ENCODE assay signal across 8 cellular contexts in genomic region chr7:155808551-155809331, GRCh38. TPM values are rescaled to one million over a fixed set of nuclear protein-coding genes. Genes with fewer than 3 reads are reported as not detected.
DNase-seq lines count a peak whose midpoint lies in the region; ATAC-seq, FAIRE-seq and TF ChIP-seq lines count a peak whose summit lies in the region.

No MANE protein-coding gene starts in this region.

- TF ChIP-seq CTCF in Calu3 (IDR thresholded peaks at IDR 0.05; ENCODE audit: unreplicated experiment) = no peak
- no peak for TF ChIP-seq CTCF in H1 (IDR thresholded peaks at IDR 0.05; ENCODE audit: control extremely low read depth in 1 of 3, insufficient read depth in 1 of 3, low read depth in 1 of 3, low read length in 3 of 3)
- no peak for TF ChIP-seq CTCF in neural progenitor cell (IDR thresholded peaks at IDR 0.05)

- H3K79me2 ChIP-seq in H1 (ENCODE audit: control insufficient read depth in 1 of 2, insufficient read depth in 2 of 2, low read length in 2 of 2) (no peaks in the 10 kb centered on the region), neural progenitor cell (ENCODE audit: low read depth) (no peaks in the 10 kb centered on the region)

- no peak for ATAC-seq in HG02973 (IDR thresholded peaks at IDR 0.05; ENCODE audit: unreplicated experiment)

- H3K23me2 ChIP-seq in H1 (ENCODE audit: low read depth, low read length) = peaks cover 10% of the 10 kb centered on the region; the same call in 1 of the 2 replicates

- TF ChIP-seq EP300 in H1 (IDR thresholded peaks at IDR 0.05; ENCODE audit: borderline replicate concordance in 1 of 2, low read depth in 2 of 2, low read length in 2 of 2) = no peak

- H2BK12ac ChIP-seq in H1 (ENCODE audit: low read depth, low read length) = no peak overlapping the region

- BruUV-seq in Calu3 (replicated peaks; lab: Mats Ljungman, UMichigan) = no TSS peak

- H3K4ac ChIP-seq in H1 (replicated peaks; ENCODE audit: insufficient read length, low read depth, low read length) = no peak overlapping the region

- no peak overlapping the region for H4K8ac ChIP-seq in H1 (ENCODE audit: extremely low read depth, insufficient read depth, low read length)

- H3K56ac ChIP-seq in H1 (replicated peaks; ENCODE audit: insufficient read length, low read depth, low read length) = no peak overlapping the region

- peak; percentile 46 for DNase-seq in Calu3
- DNase-seq in HEK293T (ENCODE audit: extremely low spot score) = peak; percentile 64
- peak in 1 of 2 experiments; percentile 54 for DNase-seq in H1 (ENCODE audit: low read depth in 1 of 2, low spot score in 2 of 2)
- DNase-seq in neural progenitor cell (ENCODE audit: low spot score) = peak; percentile 73
- no peak for DNase-seq in NCI-H774 (lab: John Stamatoyannopoulos, UW)
- DNase-seq in NCI-H187 (lab: John Stamatoyannopoulos, UW) = no peak
- DNase-seq in NCI-H345 (lab: John Stamatoyannopoulos, UW) = no peak

- H3K14ac ChIP-seq in H1 (ENCODE audit: insufficient read length) = no peak overlapping the region

- no peak overlapping the region for H3K23ac ChIP-seq in H1 (ENCODE audit: insufficient read length)

- H3K9me3 Mint-ChIP-seq in Calu3 (ENCODE audit: low read depth, unreplicated experiment) (no peaks in the 10 kb centered on the region), neural progenitor cell (no peaks in the 10 kb centered on the region)

- peaks cover 8 to 65% (median 45%) of the 10 kb centered on the region in 4 experiments for H3K4me1 ChIP-seq in H1 (replicated peaks in 1 of 4; ENCODE audit: control insufficient read depth in 3 of 4, insufficient read depth in 4 of 4, low read length in 3 of 4)
- H3K4me1 ChIP-seq in neural progenitor cell = peaks cover 52% of the 10 kb centered on the region

- CTCF ChIA-PET in Calu3 (lab: Charles Lee) (interaction anchor here (0.9 kb wide), 1 partner anchor 22 kb away, joined by 4 read pairs; no protein-coding TSS in a partner anchor), HEK293T (lab: Yijun Ruan, JAX) (interaction anchor here (0.7 kb wide), 1 partner anchor 288 kb away, joined by 4 read pairs; no protein-coding TSS in a partner anchor), H1 (lab: Charles Lee; ENCODE audit: partially characterized antibody) (interaction anchor here (0.6 to 1.5 kb wide), 5 partner anchors 24 to 657 kb away, joined by 3 to 4 read pairs (median 3); no protein-coding TSS in a partner anchor)

- H3K4me2 ChIP-seq in H1 (ENCODE audit: insufficient read depth in 1 of 2, low read depth in 2 of 2, low read length in 2 of 2) (peak overlapping the region; percentile 40 to 73), neural progenitor cell (peak overlapping the region; percentile 73)

- no peak overlapping the region for H2BK15ac ChIP-seq in H1 (ENCODE audit: low read length)

- no peak overlapping the region for H3K9ac ChIP-seq in H1 (replicated peaks in 1 of 4; ENCODE audit: extremely low read depth in 1 of 4, low read depth in 3 of 4, low read length in 3 of 4)
- H3K9ac ChIP-seq in neural progenitor cell = no peak overlapping the region

- H3K36me3 ChIP-seq in H1 (ENCODE audit: control insufficient read depth in 2 of 4, insufficient read depth in 4 of 4, low read length in 3 of 4) (0 out of 8 replicates have a peak, but pooled peaks cover 0 to 3% (median 0%) of the 10 kb centered on the region in 4 experiments), neural progenitor cell (no peaks in the 10 kb centered on the region)

- H3K4me3 Mint-ChIP-seq in Calu3 (ENCODE audit: low read depth, unreplicated experiment) (peak overlapping the region; percentile 92), neural progenitor cell (peak overlapping the region; percentile 84)

- peak overlapping the region; percentile 43 for H3K27ac Mint-ChIP-seq in Calu3 (ENCODE audit: unreplicated experiment)
- H3K27ac Mint-ChIP-seq in neural progenitor cell = no peak overlapping the region

- H4K20me1 ChIP-seq in H1 (replicated peaks in 1 of 2; ENCODE audit: control insufficient read depth in 1 of 2, insufficient read depth in 2 of 2, low read length in 2 of 2) (peaks cover 16 to 30% of the 10 kb centered on the region in 2 experiments), neural progenitor cell (ENCODE audit: low read depth) (peaks cover 78% of the 10 kb centered on the region)

- no peaks in the 10 kb centered on the region for H3K79me1 ChIP-seq in H1 (ENCODE audit: low read depth, low read length)

- WGBS in H1 (ENCODE audit: extremely low coverage in 1 of 2, insufficient coverage in 1 of 2, insufficient read length in 1 of 2, insufficient replicate concordance in 2 of 2, low coverage in 1 of 2, low lambda C conversion rate in 2 of 2, missing lambda C conversion rate in 1 of 2), 2 experiments = 3% methylated on average over 38 of the region's 63 CpGs; no CpG with 5 or more reads in 1 of the 2 experiments

- H3F3A ChIP-seq in neural progenitor cell (ENCODE audit: low read depth) = peaks cover 49% of the 10 kb centered on the region

- H3K27me3 ChIP-seq in H1 (replicated peaks in 1 of 4; ENCODE audit: control insufficient read depth in 3 of 4, extremely low read depth in 1 of 4, insufficient read depth in 3 of 4, low read length in 3 of 4) (peaks cover 83 to 100% (median 98%) of the 10 kb centered on the region in 4 experiments), neural progenitor cell (peaks cover 100% of the 10 kb centered on the region)

- no peak for FAIRE-seq in H1 (lab: Jason Lieb, UNC)

- no peak overlapping the region for H2BK20ac ChIP-seq in H1 (ENCODE audit: low read length)

- H3K4me3 ChIP-seq in H1 (ENCODE audit: extremely low read depth in 1 of 4, insufficient read depth in 2 of 4, low read depth in 3 of 4, low read length in 4 of 4) = peak overlapping the region; percentile 14 to 56 (median 32); a peak in 7 of 8 replicates
- H3K4me3 ChIP-seq in neural progenitor cell = peak overlapping the region; percentile 37

- peaks cover 21% of the 10 kb centered on the region for H3K36me3 Mint-ChIP-seq in Calu3 (ENCODE audit: insufficient read depth, unreplicated experiment)
- H3K36me3 Mint-ChIP-seq in neural progenitor cell = no peaks in the 10 kb centered on the region

- no peak overlapping the region for H4K91ac ChIP-seq in H1 (replicated peaks; ENCODE audit: insufficient read length, low read length)

- H3K4me1 Mint-ChIP-seq in Calu3 (ENCODE audit: low read depth, unreplicated experiment) = peaks cover 39% of the 10 kb centered on the region
- H3K4me1 Mint-ChIP-seq in neural progenitor cell = peaks cover 53% of the 10 kb centered on the region

- no peak overlapping the region for H2BK5ac ChIP-seq in H1 (ENCODE audit: low read depth, low read length)

- POLR2A ChIA-PET in HEK293T (lab: Yijun Ruan, JAX) (interaction anchor here (0.5 to 1.1 kb wide), 2 partner anchors 319 to 1202 kb away, joined by 3 read pairs; partner anchors contain the start of gene MNX1), H1 (lab: Charles Lee; ENCODE audit: partially characterized antibody) (interaction anchor here (0.6 to 0.7 kb wide), 2 partner anchors 1130 to 1529 kb away, joined by 3 read pairs; no protein-coding TSS in a partner anchor)

- intact Hi-C loops in Calu3 (cut with micrococcal nuclease; ENCODE audit: unreplicated experiment) = no loop called here

- H2BK120ac ChIP-seq in H1 (replicated peaks; ENCODE audit: low read depth, low read length) = no peak overlapping the region

- H2AFZ ChIP-seq in H1 (ENCODE audit: low read length) = no peak overlapping the region
- H2AFZ ChIP-seq in neural progenitor cell (replicated peaks) = no peak overlapping the region

- H4K5ac ChIP-seq in H1 (ENCODE audit: insufficient read length, low read depth, low read length) = no peak overlapping the region

- no peak for TF ChIP-seq RAD21 in H1 (IDR thresholded peaks at IDR 0.05 in 1 of 2, conservative IDR thresholded peaks at IDR 0.05 in 1 of 2; ENCODE audit: low read depth in 2 of 2, low read length in 2 of 2)

- H3K27ac ChIP-seq in H1 (ENCODE audit: low read depth, low read length) (no peak overlapping the region), neural progenitor cell (no peak overlapping the region)

- no peak for TF ChIP-seq POLR2A in H1 (IDR thresholded peaks at IDR 0.05; ENCODE audit: control extremely low read depth in 1 of 2, low read depth in 2 of 2, low read length in 2 of 2)

- H2AK5ac ChIP-seq in H1 (ENCODE audit: low read depth, low read length) = no peak overlapping the region

- H3K9me3 ChIP-seq in H1 (ENCODE audit: insufficient read depth in 2 of 2, low read depth in 1 of 2, low read length in 1 of 2) (no peaks in the 10 kb centered on the region), neural progenitor cell (ENCODE audit: low read depth) (no peaks in the 10 kb centered on the region)

- peaks cover 48% of the 10 kb centered on the region for H3K27me3 Mint-ChIP-seq in Calu3 (ENCODE audit: unreplicated experiment)
- peaks cover 73% of the 10 kb centered on the region for H3K27me3 Mint-ChIP-seq in neural progenitor cell (ENCODE audit: insufficient read depth, low read depth)

- no peak overlapping the region for H3K18ac ChIP-seq in H1 (ENCODE audit: extremely low read depth, low read length)

TF ChIP-seq in HEK293T, 16 proteins besides CTCF, POLR2A, EP300 and RAD21 (continues in another document):
- TF ChIP-seq SUZ12 (IDR thresholded peaks at IDR 0.05) = no peak

TF ChIP-seq in H1, 55 proteins besides CTCF, POLR2A, EP300 and RAD21 (continues in another document):
- TF ChIP-seq RNF2 (IDR thresholded peaks at IDR 0.05; ENCODE audit: borderline replicate concordance, low read depth, low read length, missing control alignments, poor library complexity, severe bottlenecking) (peak; percentile 46), SUZ12 (IDR thresholded peaks at IDR 0.05; ENCODE audit: low read length) (peak; percentile 92), CTBP2 (IDR thresholded peaks at IDR 0.05; ENCODE audit: borderline replicate concordance, insufficient read depth, insufficient read length, low read length) (peak; percentile 60), KDM4A (IDR thresholded peaks at IDR 0.05; ENCODE audit: low read depth, low read length, severe bottlenecking) (peak; percentile 27), EZH2 (IDR thresholded peaks at IDR 0.05; ENCODE audit: low read depth, low read length, severe bottlenecking) (peak; percentile 63), CBX8 (IDR thresholded peaks at IDR 0.05; ENCODE audit: borderline replicate concordance, low read depth, low read length) (0 out of 2 replicates have a peak, but pooled peaks have one; percentile 65), BACH1 (IDR thresholded peaks at IDR 0.05; ENCODE audit: low read length) (no peak), MAFK (IDR thresholded peaks at IDR 0.05; ENCODE audit: low read depth, low read length) (no peak)

RNA-seq across cellular contexts. Expression of gene SHH, which starts 3.5 kb away (rescaled TPM):
- total RNA-seq in Calu3 (2022) = 0.66 and 1.1 TPM in 2 replicates
- total RNA-seq in H1 (2021; fragmentation: NEBNext Ultra II Directional; extraction: Animal tissue kit (Norgen Biotek cat#: 25700)) = not detected in 2 replicates
- not detected in 2 replicates for polyA plus RNA-seq in H1 (2011; rRNA removed)
- polyA plus RNA-seq in H1 (2011; cell fraction: cytosol; rRNA removed) = 0.01 TPM
- not detected for polyA plus RNA-seq in H1 (2011; cell fraction: nucleus; rRNA removed)
- polyA plus RNA-seq in H1 (2012, experiment 1 of 2) = not detected in 4 replicates
- not detected for polyA plus RNA-seq in H1 (2012, experiment 2 of 2)
- polyA plus RNA-seq in H1 (2013, experiment 1 of 2) = under 0.01 TPM
- 0.04 TPM for polyA plus RNA-seq in H1 (2013, experiment 2 of 2)
- 0.03 TPM in 1 of 2 replicates, not detected in the other for polyA minus RNA-seq in H1 (2011; rRNA and poly(A)+ RNA removed)
- not detected for polyA minus RNA-seq in H1 (2011; cell fraction: cytosol; rRNA and poly(A)+ RNA removed)
- polyA minus RNA-seq in H1 (2011; cell fraction: nucleus; rRNA and poly(A)+ RNA removed) = not detected
- 0.03 TPM in 1 of 2 replicates, not detected in the other for total RNA-seq in neural progenitor cell (ENCODE audit: low replicate concordance)

Comparison
In these comparisons a context has a peak if more than half of its experiments do, and no peak if none do; other contexts are left out.
1. DNase-seq: peak in Calu3 (single experiment), HEK293T (single experiment) and neural progenitor cell (single experiment); none in NCI-H774 (single experiment), NCI-H187 (0 of 2) and NCI-H345 (single experiment).